In genomic region chr6:156848533-156848932, GRCh38 we compare ENCODE assay signal across 1 cellular context.
TF ChIP-seq lines count a peak whose summit lies in the region.

No MANE protein-coding gene starts in this region.

TF ChIP-seq in GM12878, 131 proteins besides CTCF, POLR2A, EP300 and RAD21 (continued from another document):
- no peak for TF ChIP-seq ZNF687 (IDR thresholded peaks at IDR 0.05)
- no peak for TF ChIP-seq ZNF217 (IDR thresholded peaks at IDR 0.05)
- TF ChIP-seq GABPA (IDR thresholded peaks at IDR 0.05; ENCODE audit: low read depth) = no peak
- no peak for TF ChIP-seq BHLHE40 (IDR thresholded peaks at IDR 0.05; ENCODE audit: borderline replicate concordance in 1 of 2, low read depth in 2 of 2, low read length in 1 of 2)
- TF ChIP-seq ZSCAN29 (IDR thresholded peaks at IDR 0.05) = no peak
- TF ChIP-seq EGR1 (IDR thresholded peaks at IDR 0.05; ENCODE audit: borderline replicate concordance in 1 of 2, low read depth in 2 of 2, low read length in 2 of 2) = no peak
- TF ChIP-seq TCF12 (IDR thresholded peaks at IDR 0.05; ENCODE audit: low read depth, low read length) = no peak
- TF ChIP-seq BRCA1 (IDR thresholded peaks at IDR 0.05; ENCODE audit: low read depth, low read length) = no peak
- no peak for TF ChIP-seq E2F8 (IDR thresholded peaks at IDR 0.05; ENCODE audit: low read depth, partially characterized antibody)
TF ChIP-seq in GM12878: peak in this region for 0.
